In genomic region chr19:22832031-22832762, GRCh38 we compare ENCODE assay signal across 24 cellular contexts. TPM values are rescaled to one million over a fixed set of nuclear protein-coding genes. Genes with fewer than 3 reads are reported as not detected.
"Had no signal": no experiment of that assay in that cellular context is flagged by ENCODE, and none has a peak within 500 bp of the region (broad histone marks: within the 10 kb centered on the region; RNA-seq: fewer than 3 reads in every experiment).

Gene ZNF723 (plus strand): TSS chr19:22832291. CDS start chr19:22832380, 89 bp downstream.

- H3K36me3 ChIP-seq: brain microvascular endothelial cell, esophagus squamous epithelium, thyroid gland had no signal

- ATAC-seq: sciatic nerve had no signal

- H3K27me3 Mint-ChIP-seq: activated B cell treated with CpG ODN at 0.5 μM for 24 hours; activated CD4-positive, alpha-beta T cell treated with anti-CD3 and anti-CD28 coated beads, Interleukin-2, amount 10 ng/mL, durations not matched to agents 24 days and 14 days; central memory CD8-positive, alpha-beta T cell had no signal

- H3K27ac ChIP-seq: brain microvascular endothelial cell, esophagus squamous epithelium, hepatocyte, thyroid gland had no signal

- H3K9me3 Mint-ChIP-seq: central memory CD8-positive, alpha-beta T cell had no signal

- H3K9me3 ChIP-seq: thyroid gland had no signal

- H3K27me3 ChIP-seq: brain microvascular endothelial cell, esophagus squamous epithelium, hepatocyte, thyroid gland had no signal

- H3K4me1 ChIP-seq: esophagus squamous epithelium, thyroid gland had no signal

- H2AFZ ChIP-seq: hepatocyte had no signal

- H3K4me3 Mint-ChIP-seq: activated B cell treated with CpG ODN at 0.5 μM for 24 hours; activated CD4-positive, alpha-beta T cell treated with anti-CD3 and anti-CD28 coated beads, Interleukin-2, amount 10 ng/mL, durations not matched to agents 24 days and 14 days; central memory CD8-positive, alpha-beta T cell; T-helper 1 cell treated with Interleukin-12 subunit alpha and Interleukin-12 subunit beta and Interleukin-4 antibody, amounts not matched to agents 30 μg/mL and 1 μg/mL, for 36 hours had no signal

- H3K4me2 ChIP-seq: hepatocyte had no signal

- H3K79me2 ChIP-seq: hepatocyte had no signal

- H3K4me1 Mint-ChIP-seq: activated B cell treated with CpG ODN at 0.5 μM for 24 hours; activated CD4-positive, alpha-beta T cell treated with anti-CD3 and anti-CD28 coated beads, Interleukin-2, amount 10 ng/mL, durations not matched to agents 24 days and 14 days; central memory CD8-positive, alpha-beta T cell had no signal

- H3K4me3 ChIP-seq: esophagus squamous epithelium, hepatocyte, thyroid gland had no signal

- H3K27ac Mint-ChIP-seq: activated B cell treated with CpG ODN at 0.5 μM for 24 hours; activated CD4-positive, alpha-beta T cell treated with anti-CD3 and anti-CD28 coated beads, Interleukin-2, amount 10 ng/mL, durations not matched to agents 24 days and 14 days; T-helper 1 cell treated with Interleukin-12 subunit alpha and Interleukin-12 subunit beta and Interleukin-4 antibody, amounts not matched to agents 30 μg/mL and 1 μg/mL, for 36 hours had no signal

- DNase-seq: activated B cell treated with CpG ODN at 0.5 μM for 24 hours; activated CD4-positive, alpha-beta T cell treated with anti-CD3 and anti-CD28 coated beads, Interleukin-2, amount 10 ng/mL, durations not matched to agents 24 days and 14 days; activated naive CD4-positive, alpha-beta T cell treated with Interleukin-2 at 50 U/mL for 16 hours; activated T-cell treated with anti-CD3 and anti-CD28 coated beads for 4 hours; anterior cingulate cortex; brain microvascular endothelial cell; cortex of kidney; effector CD8-positive, alpha-beta T cell; esophagus squamous epithelium; kidney; stimulated activated CD4-positive, alpha-beta T cell treated with anti-CD3 and anti-CD28 coated beads, Interleukin-1b, Interleukin-23, amount 100 ng/mL, for 48 hours; thyroid gland had no signal

RNA-seq across cellular contexts. Expression of gene ZNF723, which starts in this region (rescaled TPM):
- total RNA-seq: activated B cell treated with CpG ODN at 0.5 μM for 24 hours; activated CD4-positive, alpha-beta T cell treated with anti-CD3 and anti-CD28 coated beads, Interleukin-2, amount 10 ng/mL, durations not matched to agents 24 days and 14 days; activated CD8-positive, alpha-beta memory T cell treated with anti-CD3 and anti-CD28 coated beads for 36 hours; endothelial cell of umbilical vein; esophagus squamous epithelium; fibroblast of villous mesenchyme; glomerular endothelial cell; hepatocyte; kidney; lower leg skin; omental fat pad; pulmonary artery endothelial cell; sciatic nerve; urinary bladder had no signal
